9 cellular contexts compared by ENCODE assay signal in the genomic region with DNA sequence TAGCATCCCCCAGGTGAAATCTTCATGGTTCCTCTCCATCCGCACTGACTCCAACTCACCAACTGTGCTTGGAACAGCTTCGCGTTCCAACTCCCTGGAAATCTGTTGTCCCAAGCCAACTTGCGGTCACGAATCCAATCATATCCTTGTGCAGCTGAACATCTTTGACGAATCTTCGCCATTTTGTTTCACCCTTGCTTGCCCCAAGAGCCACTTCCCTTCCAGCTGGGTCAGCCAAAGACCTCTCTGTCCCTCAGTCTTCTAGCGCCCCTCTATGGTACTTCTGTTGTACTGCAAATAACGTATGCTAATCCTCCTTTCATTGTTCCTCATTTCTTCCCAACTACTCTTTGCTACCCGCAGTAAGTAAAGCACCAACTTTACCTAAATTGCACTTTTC.
DNase-seq lines count a peak whose midpoint lies in the region; ATAC-seq, FAIRE-seq and TF ChIP-seq lines count a peak whose summit lies in the region.
"Had no signal": no experiment of that assay in that cellular context is flagged by ENCODE, and none has a peak within 500 bp of the region (broad histone marks: within the 10 kb centered on the region; RNA-seq: fewer than 3 reads in every experiment).

No MANE protein-coding gene starts in this region.

- ATAC-seq in A549 (peak in 1 of 2 experiments; percentile 28; a peak in 1 of 6 replicates), GM18868 (IDR thresholded peaks at IDR 0.05; ENCODE audit: unreplicated experiment) (peak; percentile 81), HG03571 (IDR thresholded peaks at IDR 0.05; ENCODE audit: unreplicated experiment) (no peak)
- no peak for ATAC-seq in activated CD4-positive, CD25-positive, alpha-beta regulatory T cell treated with anti-CD3 and anti-CD28 coated beads, Interleukin-2, amount 50 U/mL, for 24 hours

- H3K4me2 ChIP-seq in A549, result no peak overlapping the region

- no peak for TF ChIP-seq EP300 in A549 (IDR thresholded peaks at IDR 0.05)

- TF ChIP-seq POLR2A in A549 (IDR thresholded peaks at IDR 0.05; ENCODE audit: low read length), result no peak

- WGBS in A549 (ENCODE audit: missing lambda C conversion rate), result 72% methylated on average over 10 of the region's 10 CpGs

- H3K27ac ChIP-seq in A549, result no peak overlapping the region
- H3K27ac ChIP-seq: SK-N-MC had no signal

- FAIRE-seq in A549 (lab: Jason Lieb, UNC), result no peak

- POLR2A ChIA-PET in A549 (lab: Yijun Ruan, JAX), result interaction anchor here (0.9 kb wide), 1 partner anchor 669 kb away, joined by 3 read pairs; a partner anchor contains a TSS

- peak; percentile 48 to 68 for TF ChIP-seq RAD21 in A549 (conservative IDR thresholded peaks at IDR 0.05 in 1 of 2, IDR thresholded peaks at IDR 0.05 in 1 of 2)

- H3K9me3 ChIP-seq in A549, result no peaks in the 10 kb centered on the region

- H3K4me1 ChIP-seq in A549, result no peaks in the 10 kb centered on the region

- CTCF ChIA-PET in A549 (lab: Yijun Ruan, JAX), result interaction anchor here (0.6 to 1.8 kb wide), 5 partner anchors 16 to 673 kb away, joined by 3 to 5 read pairs (median 3); no protein-coding TSS in a partner anchor

- peak; percentile 21; the same call in 1 of the 3 replicates for TF ChIP-seq CTCF in A549 (IDR thresholded peaks at IDR 0.05)

- peak in 1 of 2 experiments; percentile 31 for DNase-seq in A549 (ENCODE audit: low read depth in 1 of 2, low spot score in 1 of 2)
- peak; percentile 79 for DNase-seq in OCI-M1 (lab: John Stamatoyannopoulos, UW)
- peak; percentile 2 for DNase-seq in foreskin melanocyte
- no peak for DNase-seq in activated T-cell treated with anti-CD3 and anti-CD28 coated beads, Interleukin-2, amount 50 U/mL, for 1 hour
- DNase-seq in OCI-M2 (lab: John Stamatoyannopoulos, UW; ENCODE audit: unreplicated experiment), result no peak

- H3K4me3 ChIP-seq in A549, result no peak overlapping the region
- H3K4me3 ChIP-seq: SK-N-MC had no signal

TF ChIP-seq in A549, 52 proteins besides CTCF, POLR2A, EP300 and RAD21:
- TF ChIP-seq KDM5A (IDR thresholded peaks at IDR 0.05) (no peak), NPAS2 (CRISPR knock-in tag; IDR thresholded peaks at IDR 0.05; ENCODE audit: borderline replicate concordance) (no peak), MAZ (IDR thresholded peaks at IDR 0.05; ENCODE audit: borderline replicate concordance, low read depth, low read length) (no peak), JUNB (IDR thresholded peaks at IDR 0.05) (no peak), NR3C1 (IDR thresholded peaks at IDR 0.05) (no peak), FOXS1 (CRISPR knock-in tag; IDR thresholded peaks at IDR 0.05) (no peak), MYC (IDR thresholded peaks at IDR 0.05; ENCODE audit: borderline replicate concordance, low read length) (no peak)
- TF ChIP-seq, protein P1, sequence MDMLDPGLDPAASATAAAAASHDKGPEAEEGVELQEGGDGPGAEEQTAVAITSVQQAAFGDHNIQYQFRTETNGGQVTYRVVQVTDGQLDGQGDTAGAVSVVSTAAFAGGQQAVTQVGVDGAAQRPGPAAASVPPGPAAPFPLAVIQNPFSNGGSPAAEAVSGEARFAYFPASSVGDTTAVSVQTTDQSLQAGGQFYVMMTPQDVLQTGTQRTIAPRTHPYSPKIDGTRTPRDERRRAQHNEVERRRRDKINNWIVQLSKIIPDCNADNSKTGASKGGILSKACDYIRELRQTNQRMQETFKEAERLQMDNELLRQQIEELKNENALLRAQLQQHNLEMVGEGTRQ (IDR thresholded peaks at IDR 0.05), result no peak

Comparison
In these comparisons a context has a peak if more than half of its experiments do, and no peak if none do; other contexts are left out.
1. DNase-seq: peak in OCI-M1 (single experiment) and foreskin melanocyte (single experiment); none in activated T-cell treated with anti-CD3 and anti-CD28 coated beads, Interleukin-2, amount 50 U/mL, for 1 hour (single experiment) and OCI-M2 (single experiment).